In the genomic region with DNA sequence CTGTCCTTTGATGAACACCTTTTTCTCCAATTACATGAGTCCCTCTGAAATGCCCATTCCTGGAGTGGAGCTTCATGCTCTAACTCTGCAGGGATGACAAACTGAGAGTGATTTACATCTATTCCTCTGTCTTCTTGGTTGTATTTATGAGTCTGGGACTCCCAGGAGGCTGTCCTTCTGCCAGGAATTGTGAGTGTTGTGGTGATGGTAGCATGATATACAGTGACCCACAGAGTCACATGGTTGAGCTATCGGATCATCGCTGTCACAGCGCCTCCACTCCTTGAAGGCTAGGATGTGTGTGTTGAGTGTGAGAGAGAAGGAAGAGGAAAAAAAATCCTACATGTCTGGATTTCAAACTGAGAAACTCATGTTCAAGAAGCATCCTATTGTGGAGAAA, we compare ENCODE assay signal across 20 cellular contexts.
DNase-seq lines count a peak whose midpoint lies in the region; ATAC-seq and TF ChIP-seq lines count a peak whose summit lies in the region.
"Had no signal": no experiment of that assay in that cellular context is flagged by ENCODE, and none has a peak within 500 bp of the region (broad histone marks: within the 10 kb centered on the region; RNA-seq: fewer than 3 reads in every experiment).

No MANE protein-coding gene starts in this region.

- H3K4me1 Mint-ChIP-seq in activated naive CD4-positive, alpha-beta T cell treated with anti-CD3 and anti-CD28 coated beads, Interleukin-2, amount 50 U/mL, for 24 hours: peaks cover 29% of the 10 kb centered on the region
- peaks cover 47% of the 10 kb centered on the region for H3K4me1 Mint-ChIP-seq in brain

- no peak overlapping the region for H3K4me2 ChIP-seq in PC-3 (ENCODE audit: low read length)

- no peak overlapping the region for H3K4me3 ChIP-seq in PC-3 (ENCODE audit: low read length)
- H3K4me3 ChIP-seq: GM23338 had no signal

- ATAC-seq in PC-3 (no peak), GM21619 (IDR thresholded peaks at IDR 0.05; ENCODE audit: unreplicated experiment) (no peak)
- ATAC-seq: GM23338, HepG2 had no signal

- POLR2A ChIA-PET in PC-3 (lab: Charles Lee; ENCODE audit: unreplicated experiment): no interaction called here

- no peak overlapping the region for H3K9ac ChIP-seq in PC-3 (ENCODE audit: low read length)

- no peak for DNase-seq in activated naive CD4-positive, alpha-beta T cell treated with Interleukin-2 at 50 U/mL for 16 hours
- DNase-seq in kidney tubule cell (ENCODE audit: low spot score): peak; percentile 8
- no peak for DNase-seq in NCI-H510A (lab: John Stamatoyannopoulos, UW)
- no peak for DNase-seq in PC-3
- DNase-seq: ACHN; BE2C; C1 segment of cervical spinal cord; CD4-positive, CD25-positive, alpha-beta regulatory T cell; CD8-positive, alpha-beta memory T cell; COR-L47; DMS 273 treated with DMSO at 0.1 percent for 48 hours; DMS53; DND-41; H9 had no signal

- intact Hi-C loops in PC-3 (cut with micrococcal nuclease): no loop called here

- H3K27ac ChIP-seq in PC-3 (ENCODE audit: low read length): no peak overlapping the region

- H3K4me3 Mint-ChIP-seq in activated naive CD4-positive, alpha-beta T cell treated with anti-CD3 and anti-CD28 coated beads, Interleukin-2, amount 50 U/mL, for 24 hours: no peak overlapping the region
- H3K4me3 Mint-ChIP-seq in brain: peak overlapping the region; percentile 19 to 91 (median 90)
- H3K4me3 Mint-ChIP-seq: CD4-positive, CD25-positive, alpha-beta regulatory T cell; CD8-positive, alpha-beta memory T cell; GM23338; H9; IgD-negative memory B cell had no signal

- H3K9me3 Mint-ChIP-seq in activated naive CD4-positive, alpha-beta T cell treated with anti-CD3 and anti-CD28 coated beads, Interleukin-2, amount 50 U/mL, for 24 hours: no peaks in the 10 kb centered on the region
- H3K9me3 Mint-ChIP-seq in brain: peaks cover 0 to 2% (median 0%) of the 10 kb centered on the region in 5 experiments
- H3K9me3 Mint-ChIP-seq: CD4-positive, CD25-positive, alpha-beta regulatory T cell; GM23338; H9; IgD-negative memory B cell had no signal

- no TSS peak for BruUV-seq in PC-3 (replicated peaks; lab: Mats Ljungman, UMichigan)

- no peaks in the 10 kb centered on the region for H3K9me2 ChIP-seq in PC-3 (replicated peaks; ENCODE audit: low read length)

- H3K27me3 Mint-ChIP-seq in activated naive CD4-positive, alpha-beta T cell treated with anti-CD3 and anti-CD28 coated beads, Interleukin-2, amount 50 U/mL, for 24 hours: peaks cover 22% of the 10 kb centered on the region
- peaks cover 94% of the 10 kb centered on the region for H3K27me3 Mint-ChIP-seq in brain

- H3K4me1 ChIP-seq in PC-3 (ENCODE audit: insufficient read depth, low read length): peaks cover 4% of the 10 kb centered on the region
- H3K4me1 ChIP-seq: BE2C had no signal

- no peaks in the 10 kb centered on the region for H4K20me1 ChIP-seq in PC-3 (ENCODE audit: low read length)

- no peaks in the 10 kb centered on the region for H3K9me3 ChIP-seq in PC-3 (ENCODE audit: low read length)
- H3K9me3 ChIP-seq: BE2C had no signal

- no peaks in the 10 kb centered on the region for H3K36me3 Mint-ChIP-seq in activated naive CD4-positive, alpha-beta T cell treated with anti-CD3 and anti-CD28 coated beads, Interleukin-2, amount 50 U/mL, for 24 hours
- no peaks in the 10 kb centered on the region for H3K36me3 Mint-ChIP-seq in brain
- H3K36me3 Mint-ChIP-seq: CD4-positive, CD25-positive, alpha-beta regulatory T cell; CD8-positive, alpha-beta memory T cell had no signal

- no peaks in the 10 kb centered on the region for H3K79me2 ChIP-seq in PC-3 (ENCODE audit: low read length)

- no peaks in the 10 kb centered on the region for H3F3A ChIP-seq in PC-3 (ENCODE audit: low read length, unreplicated experiment)

- peak overlapping the region; percentile 65 for H3K27ac Mint-ChIP-seq in activated naive CD4-positive, alpha-beta T cell treated with anti-CD3 and anti-CD28 coated beads, Interleukin-2, amount 50 U/mL, for 24 hours
- peak overlapping the region in 1 of 5 experiments; percentile 60 for H3K27ac Mint-ChIP-seq in brain
- H3K27ac Mint-ChIP-seq: CD4-positive, CD25-positive, alpha-beta regulatory T cell; CD8-positive, alpha-beta memory T cell; GM23338; H9; IgD-negative memory B cell had no signal

- H2AFZ ChIP-seq in PC-3 (ENCODE audit: low read length): no peak overlapping the region
- H2AFZ ChIP-seq: GM23338 had no signal

- H3K36me3 ChIP-seq in PC-3 (ENCODE audit: low read depth, low read length): no peaks in the 10 kb centered on the region
- H3K36me3 ChIP-seq: BE2C had no signal

- CTCF ChIA-PET in PC-3 (lab: Charles Lee): no interaction called here

- peaks cover 73% of the 10 kb centered on the region for H3K27me3 ChIP-seq in PC-3 (ENCODE audit: low read length)

- TF ChIP-seq CTCF in brain (conservative IDR thresholded peaks at IDR 0.05): no peak
- no peak for TF ChIP-seq CTCF in PC-3 (conservative IDR thresholded peaks at IDR 0.05; ENCODE audit: low read depth, low read length)
